Comparison of ENCODE assay signal across 8 cellular contexts in genomic region chr4:41256131-41256739, GRCh38. TPM values are rescaled to one million over a fixed set of nuclear protein-coding genes. Genes with fewer than 3 reads are reported as not detected.
A peak's percentile ranks its signal among the peaks of the same experiment; 100 is the strongest.
DNase-seq lines count a peak whose midpoint lies in the region; ATAC-seq and TF ChIP-seq lines count a peak whose summit lies in the region.

No MANE protein-coding gene starts in this region.

- H3K4me3 Mint-ChIP-seq in neural crest cell, result peak overlapping the region; percentile 95

- H3K4me1 ChIP-seq in MM.1S (ENCODE audit: low read length), result peaks cover 10% of the 10 kb centered on the region; the same call in 1 of the 2 replicates

- H3K4me2 ChIP-seq in MM.1S (ENCODE audit: low read depth, low read length), result peak overlapping the region; percentile 70

- H3K9me3 Mint-ChIP-seq in neural crest cell, result peaks cover 5% of the 10 kb centered on the region

- H3K9ac ChIP-seq in MM.1S (ENCODE audit: low read length), result peak overlapping the region; percentile 79; the same call in 1 of the 2 replicates

- peak overlapping the region; percentile 79 for H2AFZ ChIP-seq in MM.1S (ENCODE audit: low read length)

- 0 out of 2 replicates have a peak overlapping the region, but pooled peaks have one; percentile 75 for H3K27ac ChIP-seq in MM.1S (ENCODE audit: low read length)

- H3K4me3 ChIP-seq in MM.1S (ENCODE audit: low read length), result peak overlapping the region; percentile 86

- H3K4me1 Mint-ChIP-seq in neural crest cell, result peaks cover 32% of the 10 kb centered on the region

- no peak for TF ChIP-seq CTCF in MM.1S (IDR thresholded peaks at IDR 0.05; ENCODE audit: low read length)
- no peak for TF ChIP-seq CTCF in neural crest cell (conservative IDR thresholded peaks at IDR 0.05)

- ATAC-seq in GM18519 (IDR thresholded peaks at IDR 0.05; ENCODE audit: low FRiP score, unreplicated experiment), result no peak
- no peak for ATAC-seq in GM21515 (IDR thresholded peaks at IDR 0.05; ENCODE audit: unreplicated experiment)
- ATAC-seq in GM21825 (IDR thresholded peaks at IDR 0.05; ENCODE audit: unreplicated experiment), result no peak

- H3K27ac Mint-ChIP-seq in neural crest cell (ENCODE audit: unreplicated experiment), result peak overlapping the region; percentile 2

- 0 out of 2 replicates have a peak, but pooled peaks cover 4% of the 10 kb centered on the region for H3K27me3 ChIP-seq in MM.1S (replicated peaks; ENCODE audit: insufficient read depth, low read length)

- no peaks in the 10 kb centered on the region for H3K9me3 ChIP-seq in MM.1S (replicated peaks; ENCODE audit: insufficient read depth, low read length)

- DNase-seq in COLO668 (lab: John Stamatoyannopoulos, UW; ENCODE audit: unreplicated experiment), result peak; percentile 14
- DNase-seq in MM.1S, result no peak
- peak; percentile 26 for DNase-seq in cerebellum (ENCODE audit: low spot score)
- peak; percentile 6 for DNase-seq in neural crest cell (ENCODE audit: low read depth, low spot score)
- DNase-seq in cerebellar nuclear complex (lab: John Stamatoyannopoulos, UW), result no peak

- H3K9me2 ChIP-seq in MM.1S (replicated peaks; ENCODE audit: insufficient read depth, low read length), result no peaks in the 10 kb centered on the region

- peaks cover 38% of the 10 kb centered on the region for H3K79me2 ChIP-seq in MM.1S (ENCODE audit: low read length)

- peaks cover 13% of the 10 kb centered on the region for H3K36me3 ChIP-seq in MM.1S (replicated peaks; ENCODE audit: insufficient read depth, low read length)

- H3K27me3 Mint-ChIP-seq in neural crest cell (ENCODE audit: low read depth), result peaks cover 11% of the 10 kb centered on the region

- no peaks in the 10 kb centered on the region for H4K20me1 ChIP-seq in MM.1S (ENCODE audit: insufficient read depth, low read length)

- H3F3A ChIP-seq in MM.1S (ENCODE audit: insufficient read depth, low read length), result peaks cover 24% of the 10 kb centered on the region; the same call in 1 of the 2 replicates

- H3K36me3 Mint-ChIP-seq in neural crest cell (ENCODE audit: low read depth), result peaks cover 4% of the 10 kb centered on the region

RNA-seq across cellular contexts. Expression of gene UCHL1, which starts 0.5 kb away (rescaled TPM):
- total RNA-seq in cerebellum, result 554 TPM
- 265 and 285 TPM in 2 replicates for total RNA-seq in neural crest cell

RNA-seq across cellular contexts. Expression of gene APBB2, which starts 41.9 kb away (rescaled TPM):
- total RNA-seq in cerebellum (105 TPM), neural crest cell (68.5 and 72.7 TPM in 2 replicates)

Comparison
In these comparisons a context has a peak if more than half of its experiments do, and no peak if none do; other contexts are left out.
1. DNase-seq: peak in COLO668 (single experiment), cerebellum (single experiment) and neural crest cell (single experiment); none in MM.1S (single experiment) and cerebellar nuclear complex (0 of 2).